1 cellular context compared by ENCODE assay signal in the genomic region with DNA sequence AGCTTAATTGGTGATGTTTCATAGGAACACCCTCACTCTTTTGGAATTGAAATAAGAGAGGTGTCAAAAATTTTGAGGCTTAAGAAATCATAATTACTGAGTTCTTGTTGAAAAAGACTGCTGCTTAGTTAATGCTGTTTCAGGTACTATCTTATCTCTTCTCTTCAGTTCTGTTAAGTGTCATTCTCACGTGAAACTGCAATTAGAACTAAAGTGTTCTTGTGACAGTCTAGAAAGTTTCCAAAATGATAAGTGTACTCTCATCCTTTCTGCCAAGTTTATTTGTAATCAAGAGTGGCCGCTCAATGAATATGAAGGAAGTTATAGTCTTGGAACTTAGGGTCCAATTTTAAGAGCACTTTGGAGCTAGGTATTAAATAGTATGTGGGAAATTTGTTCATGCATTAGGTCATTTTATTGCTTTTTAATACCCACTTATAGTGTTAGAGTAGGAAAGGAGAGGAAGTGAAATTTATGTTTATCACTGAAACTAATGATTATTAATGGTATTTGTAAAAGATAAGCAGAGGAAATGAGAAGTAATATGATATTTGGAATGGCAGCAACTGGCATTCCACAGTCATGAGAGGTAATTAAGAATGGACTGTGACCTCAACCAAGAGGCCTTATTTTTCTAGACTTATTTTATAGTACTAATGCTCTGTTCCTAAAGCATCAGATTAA.
TF ChIP-seq lines count a peak whose summit lies in the region.

No MANE protein-coding gene starts in this region.

TF ChIP-seq in HEK293, 187 proteins besides CTCF, POLR2A, EP300 and RAD21 (continued from another document):
- TF ChIP-seq PRDM2 (tag by site-specific recombination; IDR thresholded peaks at IDR 0.05; ENCODE audit: borderline replicate concordance), result no peak
- TF ChIP-seq ZNF513 (tag by site-specific recombination; IDR thresholded peaks at IDR 0.05), result 0 out of 2 replicates have a peak, but pooled peaks have one; percentile 22
- TF ChIP-seq ZNF24 (tag by site-specific recombination; IDR thresholded peaks at IDR 0.05), result peak; percentile 96
- TF ChIP-seq ZBTB8A (tag by site-specific recombination; IDR thresholded peaks at IDR 0.05), result peak; percentile 62; the same call in 1 of the 2 replicates
- peak; percentile 34; the same call in 1 of the 2 replicates for TF ChIP-seq ZNF146 (tag by site-specific recombination; IDR thresholded peaks at IDR 0.05)
- TF ChIP-seq ZNF664 (tag by site-specific recombination; IDR thresholded peaks at IDR 0.05), result peak; percentile 75; the same call in 1 of the 2 replicates
- TF ChIP-seq, protein P1, sequence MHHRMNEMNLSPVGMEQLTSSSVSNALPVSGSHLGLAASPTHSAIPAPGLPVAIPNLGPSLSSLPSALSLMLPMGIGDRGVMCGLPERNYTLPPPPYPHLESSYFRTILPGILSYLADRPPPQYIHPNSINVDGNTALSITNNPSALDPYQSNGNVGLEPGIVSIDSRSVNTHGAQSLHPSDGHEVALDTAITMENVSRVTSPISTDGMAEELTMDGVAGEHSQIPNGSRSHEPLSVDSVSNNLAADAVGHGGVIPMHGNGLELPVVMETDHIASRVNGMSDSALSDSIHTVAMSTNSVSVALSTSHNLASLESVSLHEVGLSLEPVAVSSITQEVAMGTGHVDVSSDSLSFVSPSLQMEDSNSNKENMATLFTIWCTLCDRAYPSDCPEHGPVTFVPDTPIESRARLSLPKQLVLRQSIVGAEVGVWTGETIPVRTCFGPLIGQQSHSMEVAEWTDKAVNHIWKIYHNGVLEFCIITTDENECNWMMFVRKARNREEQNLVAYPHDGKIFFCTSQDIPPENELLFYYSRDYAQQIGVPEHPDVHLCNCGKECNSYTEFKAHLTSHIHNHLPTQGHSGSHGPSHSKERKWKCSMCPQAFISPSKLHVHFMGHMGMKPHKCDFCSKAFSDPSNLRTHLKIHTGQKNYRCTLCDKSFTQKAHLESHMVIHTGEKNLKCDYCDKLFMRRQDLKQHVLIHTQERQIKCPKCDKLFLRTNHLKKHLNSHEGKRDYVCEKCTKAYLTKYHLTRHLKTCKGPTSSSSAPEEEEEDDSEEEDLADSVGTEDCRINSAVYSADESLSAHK (tag by site-specific recombination; IDR thresholded peaks at IDR 0.05), result peak; percentile 82
- TF ChIP-seq ZNF629 (tag by site-specific recombination; IDR thresholded peaks at IDR 0.05), result peak; percentile 95
- TF ChIP-seq ZBTB21 (tag by site-specific recombination; IDR thresholded peaks at IDR 0.05), result peak; percentile 77
- no peak for TF ChIP-seq ZNF549 (tag by site-specific recombination; IDR thresholded peaks at IDR 0.05)
- TF ChIP-seq ZNF571 (tag by site-specific recombination; IDR thresholded peaks at IDR 0.05), result no peak
- TF ChIP-seq ZNF398 (tag by site-specific recombination; IDR thresholded peaks at IDR 0.05), result peak; percentile 80
- TF ChIP-seq OVOL3 (tag by site-specific recombination; IDR thresholded peaks at IDR 0.05), result peak; percentile 52; the same call in 1 of the 2 replicates
- peak; percentile 90 for TF ChIP-seq GLI2 (tag by site-specific recombination; IDR thresholded peaks at IDR 0.05; ENCODE audit: borderline replicate concordance, low read depth)
- TF ChIP-seq, protein P2, sequence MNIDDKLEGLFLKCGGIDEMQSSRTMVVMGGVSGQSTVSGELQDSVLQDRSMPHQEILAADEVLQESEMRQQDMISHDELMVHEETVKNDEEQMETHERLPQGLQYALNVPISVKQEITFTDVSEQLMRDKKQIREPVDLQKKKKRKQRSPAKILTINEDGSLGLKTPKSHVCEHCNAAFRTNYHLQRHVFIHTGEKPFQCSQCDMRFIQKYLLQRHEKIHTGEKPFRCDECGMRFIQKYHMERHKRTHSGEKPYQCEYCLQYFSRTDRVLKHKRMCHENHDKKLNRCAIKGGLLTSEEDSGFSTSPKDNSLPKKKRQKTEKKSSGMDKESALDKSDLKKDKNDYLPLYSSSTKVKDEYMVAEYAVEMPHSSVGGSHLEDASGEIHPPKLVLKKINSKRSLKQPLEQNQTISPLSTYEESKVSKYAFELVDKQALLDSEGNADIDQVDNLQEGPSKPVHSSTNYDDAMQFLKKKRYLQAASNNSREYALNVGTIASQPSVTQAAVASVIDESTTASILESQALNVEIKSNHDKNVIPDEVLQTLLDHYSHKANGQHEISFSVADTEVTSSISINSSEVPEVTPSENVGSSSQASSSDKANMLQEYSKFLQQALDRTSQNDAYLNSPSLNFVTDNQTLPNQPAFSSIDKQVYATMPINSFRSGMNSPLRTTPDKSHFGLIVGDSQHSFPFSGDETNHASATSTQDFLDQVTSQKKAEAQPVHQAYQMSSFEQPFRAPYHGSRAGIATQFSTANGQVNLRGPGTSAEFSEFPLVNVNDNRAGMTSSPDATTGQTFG (tag by site-specific recombination; IDR thresholded peaks at IDR 0.05; ENCODE audit: borderline replicate concordance), result peak; percentile 69; the same call in 1 of the 2 replicates
- TF ChIP-seq ZNF19 (tag by site-specific recombination; IDR thresholded peaks at IDR 0.05; ENCODE audit: low read depth), result peak; percentile 80; the same call in 1 of the 2 replicates
- no peak for TF ChIP-seq SETDB1 (IDR thresholded peaks at IDR 0.05; ENCODE audit: insufficient read length, low read length)
- TF ChIP-seq, protein P3, sequence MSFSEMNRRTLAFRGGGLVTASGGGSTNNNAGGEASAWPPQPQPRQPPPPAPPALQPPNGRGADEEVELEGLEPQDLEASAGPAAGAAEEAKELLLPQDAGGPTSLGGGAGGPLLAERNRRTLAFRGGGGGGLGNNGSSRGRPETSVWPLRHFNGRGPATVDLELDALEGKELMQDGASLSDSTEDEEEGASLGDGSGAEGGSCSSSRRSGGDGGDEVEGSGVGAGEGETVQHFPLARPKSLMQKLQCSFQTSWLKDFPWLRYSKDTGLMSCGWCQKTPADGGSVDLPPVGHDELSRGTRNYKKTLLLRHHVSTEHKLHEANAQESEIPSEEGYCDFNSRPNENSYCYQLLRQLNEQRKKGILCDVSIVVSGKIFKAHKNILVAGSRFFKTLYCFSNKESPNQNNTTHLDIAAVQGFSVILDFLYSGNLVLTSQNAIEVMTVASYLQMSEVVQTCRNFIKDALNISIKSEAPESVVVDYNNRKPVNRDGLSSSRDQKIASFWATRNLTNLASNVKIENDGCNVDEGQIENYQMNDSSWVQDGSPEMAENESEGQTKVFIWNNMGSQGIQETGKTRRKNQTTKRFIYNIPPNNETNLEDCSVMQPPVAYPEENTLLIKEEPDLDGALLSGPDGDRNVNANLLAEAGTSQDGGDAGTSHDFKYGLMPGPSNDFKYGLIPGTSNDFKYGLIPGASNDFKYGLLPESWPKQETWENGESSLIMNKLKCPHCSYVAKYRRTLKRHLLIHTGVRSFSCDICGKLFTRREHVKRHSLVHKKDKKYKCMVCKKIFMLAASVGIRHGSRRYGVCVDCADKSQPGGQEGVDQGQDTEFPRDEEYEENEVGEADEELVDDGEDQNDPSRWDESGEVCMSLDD (tag by site-specific recombination; IDR thresholded peaks at IDR 0.05), result peak; percentile 67; the same call in 1 of the 2 replicates
- no peak for TF ChIP-seq ZFHX2 (tag by site-specific recombination; conservative IDR thresholded peaks at IDR 0.05)
- TF ChIP-seq ZNF558 (tag by site-specific recombination; IDR thresholded peaks at IDR 0.05), result peak; percentile 86
- TF ChIP-seq, protein P4, sequence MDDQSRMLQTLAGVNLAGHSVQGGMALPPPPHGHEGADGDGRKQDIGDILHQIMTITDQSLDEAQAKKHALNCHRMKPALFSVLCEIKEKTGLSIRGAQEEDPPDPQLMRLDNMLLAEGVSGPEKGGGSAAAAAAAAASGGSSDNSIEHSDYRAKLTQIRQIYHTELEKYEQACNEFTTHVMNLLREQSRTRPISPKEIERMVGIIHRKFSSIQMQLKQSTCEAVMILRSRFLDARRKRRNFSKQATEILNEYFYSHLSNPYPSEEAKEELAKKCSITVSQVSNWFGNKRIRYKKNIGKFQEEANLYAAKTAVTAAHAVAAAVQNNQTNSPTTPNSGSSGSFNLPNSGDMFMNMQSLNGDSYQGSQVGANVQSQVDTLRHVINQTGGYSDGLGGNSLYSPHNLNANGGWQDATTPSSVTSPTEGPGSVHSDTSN (CRISPR knock-in tag; IDR thresholded peaks at IDR 0.05), result no peak
- TF ChIP-seq ZNF658 (tag by site-specific recombination; IDR thresholded peaks at IDR 0.05), result no peak
- TF ChIP-seq ZNF776 (tag by site-specific recombination; IDR thresholded peaks at IDR 0.05; ENCODE audit: borderline replicate concordance), result no peak
TF ChIP-seq in HEK293: peak in this region for 78.
